ENCODE assay signal across 9 cellular contexts in the genomic region with DNA sequence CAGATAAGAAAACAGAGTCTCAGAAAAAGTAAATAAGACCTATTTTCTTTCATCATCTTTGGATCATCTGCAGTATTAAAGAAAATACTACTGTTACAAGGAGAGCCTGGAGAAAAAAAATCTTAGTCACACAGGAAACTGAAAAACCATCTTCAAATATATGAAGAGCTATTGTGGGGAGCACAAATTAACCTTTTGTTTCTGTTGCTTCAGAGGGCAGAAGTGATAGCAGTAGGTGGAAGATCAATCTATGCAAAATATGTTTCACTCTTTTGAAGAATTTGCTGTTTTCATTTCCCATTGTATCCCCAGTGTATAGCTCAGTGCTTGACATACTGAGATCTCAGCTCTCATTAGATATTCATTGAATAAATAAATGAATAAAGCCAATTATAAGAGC. TPM values are rescaled to one million over a fixed set of nuclear protein-coding genes. Genes with fewer than 3 reads are reported as not detected.
DNase-seq lines count a peak whose midpoint lies in the region; ATAC-seq and TF ChIP-seq lines count a peak whose summit lies in the region.
"Had no signal": no experiment of that assay in that cellular context is flagged by ENCODE, and none has a peak within 500 bp of the region (broad histone marks: within the 10 kb centered on the region; RNA-seq: fewer than 3 reads in every experiment).

No MANE protein-coding gene starts in this region.

- peaks cover 6% of the 10 kb centered on the region for H3K36me3 Mint-ChIP-seq in activated T-cell treated with anti-CD3 and anti-CD28 coated beads, Interleukin-2, amount 50 U/mL, for 24 hours (ENCODE audit: low read depth)
- no peaks in the 10 kb centered on the region for H3K36me3 Mint-ChIP-seq in stimulated activated effector memory CD8-positive, alpha-beta T cell treated with anti-CD3 and anti-CD28 coated beads, Interleukin-12 subunit alpha, Interleukin-12 subunit beta, amount 100 ng/mL, for 72 hours

- DNase-seq in activated T-cell treated with anti-CD3 and anti-CD28 coated beads, Interleukin-2, amount 50 U/mL, for 24 hours, result no peak
- no peak for DNase-seq in activated T-cell treated with anti-CD3 and anti-CD28 coated beads, Interleukin-2, amount 50 U/mL, for 1 hour
- DNase-seq in stimulated activated effector memory CD8-positive, alpha-beta T cell treated with anti-CD3 and anti-CD28 coated beads, Interleukin-12 subunit alpha, Interleukin-12 subunit beta, amount 100 ng/mL, for 72 hours (ENCODE audit: low spot score in 2 of 2), result no peak
- DNase-seq in NCI-H2171 treated with DMSO at 0.1 percent for 48 hours (lab: John Stamatoyannopoulos, UW) (no peak), hepatocyte (ENCODE audit: low spot score) (no peak), NOMO-1 treated with dmso at 0.1 percent for 144 hours (lab: John Stamatoyannopoulos, UW; ENCODE audit: unreplicated experiment) (no peak)
- DNase-seq: amniotic stem cell had no signal

- H3K27ac ChIP-seq in hepatocyte, result no peak overlapping the region

- no peaks in the 10 kb centered on the region for H4K20me1 ChIP-seq in hepatocyte (ENCODE audit: insufficient read depth, poor library complexity, severe bottlenecking)

- no peaks in the 10 kb centered on the region for H3K9me3 ChIP-seq in hepatocyte (ENCODE audit: low read depth)

- peak overlapping the region; percentile 99 for H3K27ac Mint-ChIP-seq in activated T-cell treated with anti-CD3 and anti-CD28 coated beads, Interleukin-2, amount 50 U/mL, for 24 hours
- H3K27ac Mint-ChIP-seq in stimulated activated effector memory CD8-positive, alpha-beta T cell treated with anti-CD3 and anti-CD28 coated beads, Interleukin-12 subunit alpha, Interleukin-12 subunit beta, amount 100 ng/mL, for 72 hours, result peak overlapping the region; percentile 96

- no peak overlapping the region for H3K4me3 ChIP-seq in hepatocyte

- H3K4me1 Mint-ChIP-seq in activated T-cell treated with anti-CD3 and anti-CD28 coated beads, Interleukin-2, amount 50 U/mL, for 24 hours (ENCODE audit: low read depth), result peaks cover 53% of the 10 kb centered on the region
- H3K4me1 Mint-ChIP-seq in stimulated activated effector memory CD8-positive, alpha-beta T cell treated with anti-CD3 and anti-CD28 coated beads, Interleukin-12 subunit alpha, Interleukin-12 subunit beta, amount 100 ng/mL, for 72 hours, result peaks cover 54% of the 10 kb centered on the region

- peak overlapping the region; percentile 21 for H3K4me3 Mint-ChIP-seq in activated T-cell treated with anti-CD3 and anti-CD28 coated beads, Interleukin-2, amount 50 U/mL, for 24 hours
- H3K4me3 Mint-ChIP-seq in stimulated activated effector memory CD8-positive, alpha-beta T cell treated with anti-CD3 and anti-CD28 coated beads, Interleukin-12 subunit alpha, Interleukin-12 subunit beta, amount 100 ng/mL, for 72 hours, result peak overlapping the region; percentile 64

- H3K36me3 ChIP-seq in hepatocyte (replicated peaks; ENCODE audit: insufficient read depth, low read depth), result no peaks in the 10 kb centered on the region

- H3K27me3 ChIP-seq in hepatocyte, result no peaks in the 10 kb centered on the region

- no peaks in the 10 kb centered on the region for H3K79me2 ChIP-seq in hepatocyte

- no peak overlapping the region for H2AFZ ChIP-seq in hepatocyte

- no peak for TF ChIP-seq CTCF in hepatocyte (IDR thresholded peaks at IDR 0.05; ENCODE audit: poor library complexity)

- peaks cover 3% of the 10 kb centered on the region for H3K9me3 Mint-ChIP-seq in activated T-cell treated with anti-CD3 and anti-CD28 coated beads, Interleukin-2, amount 50 U/mL, for 24 hours
- H3K9me3 Mint-ChIP-seq in stimulated activated effector memory CD8-positive, alpha-beta T cell treated with anti-CD3 and anti-CD28 coated beads, Interleukin-12 subunit alpha, Interleukin-12 subunit beta, amount 100 ng/mL, for 72 hours, result peaks cover 2% of the 10 kb centered on the region

- ATAC-seq in HG02588 (IDR thresholded peaks at IDR 0.05; ENCODE audit: unreplicated experiment), result peak; percentile 47
- ATAC-seq in HG03558 (IDR thresholded peaks at IDR 0.05; ENCODE audit: extremely low read depth, unreplicated experiment), result peak; percentile 71
- ATAC-seq in stimulated activated effector memory CD8-positive, alpha-beta T cell treated with anti-CD3 and anti-CD28 coated beads, Interleukin-12 subunit alpha, Interleukin-12 subunit beta, amount 100 ng/mL, for 72 hours, result no peak

- H3K4me2 ChIP-seq in hepatocyte, result no peak overlapping the region

- H3K4me1 ChIP-seq in hepatocyte (ENCODE audit: insufficient read depth), result no peaks in the 10 kb centered on the region

- no peaks in the 10 kb centered on the region for H3K27me3 Mint-ChIP-seq in activated T-cell treated with anti-CD3 and anti-CD28 coated beads, Interleukin-2, amount 50 U/mL, for 24 hours

- H3K9me2 ChIP-seq in hepatocyte (replicated peaks; ENCODE audit: insufficient read depth), result no peaks in the 10 kb centered on the region

RNA-seq across cellular contexts. Expression of a gene that starts 13.1 kb away (rescaled TPM):
- 94.2 and 100 TPM in 2 replicates for total RNA-seq in hepatocyte
- polyA plus RNA-seq in hepatocyte, result 45.2 and 47.9 TPM in 2 replicates
